Comparison of ENCODE assay signal across 17 cellular contexts in the genomic region with DNA sequence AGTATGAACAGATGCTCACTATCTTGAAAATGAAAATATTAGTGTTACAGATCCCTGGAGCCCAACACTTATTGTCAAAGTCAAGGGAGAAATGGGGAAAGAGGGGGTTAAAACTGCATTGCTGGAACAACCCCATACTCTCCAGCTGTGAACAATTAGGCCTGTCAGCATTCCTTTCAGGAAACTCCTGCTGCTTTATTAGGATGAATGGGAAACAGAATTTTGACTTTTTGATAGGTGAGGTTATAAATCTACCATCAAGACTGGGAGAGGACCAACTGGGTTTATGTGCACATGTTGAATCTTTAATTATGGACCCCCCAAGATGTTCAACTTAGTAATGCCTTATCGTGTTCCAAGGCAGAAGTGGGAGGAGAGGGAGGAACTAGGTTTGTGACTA.
"Had no signal": no experiment of that assay in that cellular context is flagged by ENCODE, and none has a peak within 500 bp of the region (broad histone marks: within the 10 kb centered on the region; RNA-seq: fewer than 3 reads in every experiment).

No MANE protein-coding gene starts in this region.

- H3K27ac ChIP-seq: left ventricle myocardium inferior, tibial nerve had no signal

- H3K27me3 Mint-ChIP-seq: activated CD4-positive, alpha-beta T cell treated with anti-CD3 and anti-CD28 coated beads, Interleukin-2, amount 10 ng/mL, durations not matched to agents 7 days and 5 days; activated naive CD8-positive, alpha-beta T cell treated with anti-CD3 and anti-CD28 coated beads, Interleukin-2, amount 10 ng/mL, durations not matched to agents 7 days and 5 days; memory B cell; stimulated activated naive B cell treated with anti-CD40 and anti-IgM and Interleukin-4, amounts not matched to agents 10 μg/mL and 1 μg/mL and 100 μg/mL, for 72 hours had no signal

- H3K4me3 ChIP-seq: left ventricle myocardium inferior, tibial nerve had no signal

- H3K36me3 Mint-ChIP-seq: activated naive CD8-positive, alpha-beta T cell treated with anti-CD3 and anti-CD28 coated beads, Interleukin-2, amount 10 ng/mL, durations not matched to agents 7 days and 5 days; memory B cell; naive thymus-derived CD8-positive, alpha-beta T cell; stimulated activated naive B cell treated with anti-CD40 and anti-IgM and Interleukin-4, amounts not matched to agents 10 μg/mL and 1 μg/mL and 100 μg/mL, for 72 hours had no signal

- H3K9me3 Mint-ChIP-seq: activated CD4-positive, alpha-beta T cell treated with anti-CD3 and anti-CD28 coated beads, Interleukin-2, amount 10 ng/mL, durations not matched to agents 7 days and 5 days; activated naive CD8-positive, alpha-beta T cell treated with anti-CD3 and anti-CD28 coated beads, Interleukin-2, amount 10 ng/mL, durations not matched to agents 7 days and 5 days; dendritic cell treated with granulocyte-macrophage colony-stimulating factor and Interleukin-4, amounts not matched to agents 40 ng/mL and 50 ng/mL, for 4 days; memory B cell; stimulated activated naive B cell treated with anti-CD40 and anti-IgM and Interleukin-4, amounts not matched to agents 10 μg/mL and 1 μg/mL and 100 μg/mL, for 72 hours; T-helper 2 cell treated with Interferon-gamma antibody and Interleukin-4, amounts not matched to agents 5 μg/mL and 100 μg/mL, for 36 hours had no signal

- DNase-seq: activated CD4-positive, alpha-beta T cell treated with anti-CD3 and anti-CD28 coated beads, Interleukin-2, amount 10 ng/mL, durations not matched to agents 7 days and 5 days; activated naive CD8-positive, alpha-beta T cell treated with anti-CD3 and anti-CD28 coated beads, Interleukin-2, amount 10 ng/mL, durations not matched to agents 7 days and 5 days; anterior cingulate cortex; effector memory CD4-positive, alpha-beta T cell; kidney; left ventricle myocardium inferior; naive thymus-derived CD8-positive, alpha-beta T cell; occipital lobe; stimulated activated CD4-positive, alpha-beta T cell treated with anti-CD3 and anti-CD28 coated beads, Interleukin-15, amount 100 ng/mL, for 24 hours; stimulated activated CD4-positive, alpha-beta T cell treated with anti-CD3 and anti-CD28 coated beads, Interleukin-4, amount 100 ng/mL, for 1 hour; stimulated activated naive B cell treated with anti-CD40 and anti-IgM and Interleukin-4, amounts not matched to agents 10 μg/mL and 1 μg/mL and 100 μg/mL, for 72 hours; substantia nigra had no signal

- H3K27ac Mint-ChIP-seq: activated CD4-positive, alpha-beta T cell treated with anti-CD3 and anti-CD28 coated beads, Interleukin-2, amount 10 ng/mL, durations not matched to agents 7 days and 5 days; activated naive CD8-positive, alpha-beta T cell treated with anti-CD3 and anti-CD28 coated beads, Interleukin-2, amount 10 ng/mL, durations not matched to agents 7 days and 5 days; dendritic cell treated with granulocyte-macrophage colony-stimulating factor and Interleukin-4, amounts not matched to agents 40 ng/mL and 50 ng/mL, for 4 days; memory B cell; naive thymus-derived CD8-positive, alpha-beta T cell; stimulated activated naive B cell treated with anti-CD40 and anti-IgM and Interleukin-4, amounts not matched to agents 10 μg/mL and 1 μg/mL and 100 μg/mL, for 72 hours; T-helper 2 cell treated with Interferon-gamma antibody and Interleukin-4, amounts not matched to agents 5 μg/mL and 100 μg/mL, for 36 hours had no signal

- H3K36me3 ChIP-seq: left ventricle myocardium inferior, tibial nerve had no signal

- FAIRE-seq: bronchial epithelial cell, kidney had no signal

- H3K27me3 ChIP-seq: tibial nerve had no signal

- H3K4me1 ChIP-seq: tibial nerve had no signal

- ATAC-seq: naive thymus-derived CD8-positive, alpha-beta T cell; stimulated activated naive B cell treated with anti-CD40 and anti-IgM and Interleukin-4, amounts not matched to agents 10 μg/mL and 1 μg/mL and 100 μg/mL, for 72 hours had no signal

- H3K4me3 Mint-ChIP-seq: activated CD4-positive, alpha-beta T cell treated with anti-CD3 and anti-CD28 coated beads, Interleukin-2, amount 10 ng/mL, durations not matched to agents 7 days and 5 days; activated naive CD8-positive, alpha-beta T cell treated with anti-CD3 and anti-CD28 coated beads, Interleukin-2, amount 10 ng/mL, durations not matched to agents 7 days and 5 days; dendritic cell treated with granulocyte-macrophage colony-stimulating factor and Interleukin-4, amounts not matched to agents 40 ng/mL and 50 ng/mL, for 4 days; memory B cell; naive thymus-derived CD8-positive, alpha-beta T cell; stimulated activated naive B cell treated with anti-CD40 and anti-IgM and Interleukin-4, amounts not matched to agents 10 μg/mL and 1 μg/mL and 100 μg/mL, for 72 hours; T-helper 2 cell treated with Interferon-gamma antibody and Interleukin-4, amounts not matched to agents 5 μg/mL and 100 μg/mL, for 36 hours had no signal

- H3K9me3 ChIP-seq: left ventricle myocardium inferior, tibial nerve had no signal

- H3K4me1 Mint-ChIP-seq: activated CD4-positive, alpha-beta T cell treated with anti-CD3 and anti-CD28 coated beads, Interleukin-2, amount 10 ng/mL, durations not matched to agents 7 days and 5 days; activated naive CD8-positive, alpha-beta T cell treated with anti-CD3 and anti-CD28 coated beads, Interleukin-2, amount 10 ng/mL, durations not matched to agents 7 days and 5 days; memory B cell; naive thymus-derived CD8-positive, alpha-beta T cell; stimulated activated naive B cell treated with anti-CD40 and anti-IgM and Interleukin-4, amounts not matched to agents 10 μg/mL and 1 μg/mL and 100 μg/mL, for 72 hours had no signal
